ENCODE assay signal across 34 cellular contexts in genomic region chr10:125423569-125423968, GRCh38.
"Had no signal": no experiment of that assay in that cellular context is flagged by ENCODE, and none has a peak within 500 bp of the region (broad histone marks: within the 10 kb centered on the region; RNA-seq: fewer than 3 reads in every experiment).

No MANE protein-coding gene starts in this region.

- H3K36me3 ChIP-seq: MG63 had no signal

- H3K4me3 ChIP-seq: MG63 had no signal

- H3K9me3 ChIP-seq: MG63 had no signal

- H3K27ac ChIP-seq: KMS-11 had no signal

- DNase-seq: Karpas-422, Kasumi-1, MG63, MM.1S, MV-4-11, NCI-H1048, NCI-H1092, NCI-H1092 treated with DMSO at 0.1 percent for 48 hours, NCI-H1105, NCI-H1105 treated with DMSO at 0.1 percent for 48 hours, NCI-H1417, NCI-H1417 treated with DMSO at 0.1 percent for 48 hours, NCI-H1436, NCI-H1436 treated with DMSO at 0.1 percent for 48 hours, NCI-H146, NCI-H1694, NCI-H1694 treated with DMSO at 0.1 percent for 48 hours, NCI-H187, NCI-H187 treated with DMSO at 0.1 percent for 48 hours, NCI-H1930, NCI-H2029, NCI-H2029 treated with DMSO at 0.1 percent for 48 hours, NCI-H2081, NCI-H2081 treated with DMSO at 0.1 percent for 48 hours, NCI-H2107, NCI-H2171, NCI-H2171 treated with DMSO at 0.1 percent for 48 hours, NCI-H2227 treated with DMSO at 0.1 percent for 48 hours, NCI-H226, NCI-H345, NCI-H446, NCI-H446 treated with DMSO at 0.1 percent for 48 hours, NCI-H510A had no signal
